ENCODE assay signal across 17 cellular contexts in the genomic region with DNA sequence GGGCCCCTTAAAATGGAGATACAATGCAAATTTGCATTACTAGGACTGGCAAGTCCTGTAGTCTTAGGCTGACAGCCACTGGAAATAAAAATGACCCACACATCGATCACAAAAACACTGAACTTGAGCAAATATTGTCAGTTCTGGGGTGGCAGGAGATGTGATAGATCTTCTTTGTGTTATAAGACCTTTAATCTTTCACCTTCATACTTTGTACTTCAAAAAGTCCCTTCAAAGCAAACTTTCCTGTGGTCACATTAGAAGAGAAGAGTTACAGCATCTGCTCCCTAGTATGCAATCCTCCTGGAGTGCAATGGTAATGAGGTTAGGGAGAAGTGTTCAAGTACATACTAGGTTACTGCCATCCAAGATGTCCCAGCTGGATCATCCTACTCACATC.
"Had no signal": no experiment of that assay in that cellular context is flagged by ENCODE, and none has a peak within 500 bp of the region (broad histone marks: within the 10 kb centered on the region; RNA-seq: fewer than 3 reads in every experiment).

No MANE protein-coding gene starts in this region.

- H3K36me3 ChIP-seq: ascending aorta, colonic mucosa, left ventricle myocardium inferior, neutrophil, sigmoid colon, spleen had no signal

- H3K27ac ChIP-seq: ascending aorta, colonic mucosa, left ventricle myocardium inferior, neutrophil, parathyroid adenoma, sigmoid colon, spleen, VCaP had no signal

- H3K4me1 ChIP-seq: colonic mucosa had no signal

- H3K9ac ChIP-seq: parathyroid adenoma had no signal

- H3K4me3 ChIP-seq: ascending aorta, colonic mucosa, left ventricle myocardium inferior, sigmoid colon, spleen had no signal

- ATAC-seq: natural killer cell; stimulated activated memory B cell treated with anti-CD40 and anti-IgM and Interleukin-4, amounts not matched to agents 10 μg/mL and 1 μg/mL and 100 μg/mL, for 72 hours had no signal

- H2AFZ ChIP-seq: parathyroid adenoma had no signal

- DNase-seq: activated CD4-positive, CD25-positive, alpha-beta regulatory T cell treated with anti-CD3 and anti-CD28 coated beads, Interleukin-2, amount 50 U/mL, for 72 hours; activated CD8-positive, alpha-beta memory T cell treated with anti-CD3 and anti-CD28 coated beads for 24 hours; activated effector memory CD4-positive, alpha-beta T cell treated with anti-CD3 and anti-CD28 coated beads, Interleukin-2, amount 50 U/mL, for 16 hours; activated naive CD4-positive, alpha-beta T cell treated with anti-CD3 and anti-CD28 coated beads, Interleukin-2, amount 50 U/mL, for 16 hours; colonic mucosa; foreskin melanocyte; hypothalamus; left ventricle myocardium inferior; natural killer cell; sigmoid colon; spleen; stimulated activated CD4-positive, alpha-beta T cell treated with anti-CD3 and anti-CD28 coated beads, Interleukin-4, amount 100 ng/mL, for 4 hours had no signal

- H3K27me3 ChIP-seq: ascending aorta, colonic mucosa, neutrophil, sigmoid colon, spleen had no signal

- H3K79me2 ChIP-seq: parathyroid adenoma had no signal

- H3K9me3 ChIP-seq: ascending aorta, colonic mucosa, left ventricle myocardium inferior, neutrophil, sigmoid colon, spleen had no signal
